In the genomic region with DNA sequence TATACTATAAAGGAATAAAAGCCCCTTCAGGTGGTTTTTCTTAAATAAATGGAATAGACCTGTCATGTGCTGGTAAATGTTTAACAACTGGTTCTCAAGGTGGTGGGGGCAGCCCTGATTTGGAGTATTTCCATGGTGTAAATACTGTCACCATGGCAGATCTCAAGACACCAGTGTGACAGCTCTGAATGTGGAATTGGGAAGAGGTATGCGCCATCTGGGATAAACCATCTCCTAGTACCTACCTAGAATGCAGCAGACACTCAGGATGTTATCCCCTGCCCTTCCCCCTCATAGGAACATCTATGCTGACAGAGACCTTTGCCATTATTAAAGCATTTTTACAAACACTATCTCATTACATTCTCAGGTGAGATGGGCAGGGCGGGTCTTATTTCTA, we compare ENCODE assay signal across 15 cellular contexts. TPM values are rescaled to one million over a fixed set of nuclear protein-coding genes. Genes with fewer than 3 reads are reported as not detected.
DNase-seq lines count a peak whose midpoint lies in the region; ATAC-seq, FAIRE-seq and TF ChIP-seq lines count a peak whose summit lies in the region.
"Had no signal": no experiment of that assay in that cellular context is flagged by ENCODE, and none has a peak within 500 bp of the region (broad histone marks: within the 10 kb centered on the region; RNA-seq: fewer than 3 reads in every experiment).

No MANE protein-coding gene starts in this region.

- H4K8ac ChIP-seq in mesendoderm (ENCODE audit: low read depth, low read length), result no peak overlapping the region

- H3K4me1 ChIP-seq in HepG2 (ENCODE audit: insufficient read depth, low read length) (peaks cover 55% of the 10 kb centered on the region), right lobe of liver (peaks cover 0 to 15% (median 6%) of the 10 kb centered on the region in 4 donors), mesendoderm (ENCODE audit: control insufficient read depth, low read depth, low read length) (no peaks in the 10 kb centered on the region)

- WGBS in HepG2 (ENCODE audit: low lambda C conversion rate), result 100% methylated on average over 1 of the region's 2 CpGs
- 76% methylated on average over 2 of the region's 2 CpGs for WGBS in right lobe of liver (ENCODE audit: insufficient coverage, low coverage, low lambda C conversion rate, missing lambda C conversion rate)
- WGBS in mesendoderm (ENCODE audit: extremely low coverage, insufficient coverage, low lambda C conversion rate), result no CpG with 5 or more reads among the region's 2 CpGs

- no peak overlapping the region for H3K4ac ChIP-seq in mesendoderm (ENCODE audit: low read depth, low read length)

- TF ChIP-seq EP300 in HepG2 (IDR thresholded peaks at IDR 0.05; ENCODE audit: low read depth in 2 of 2, low read length in 2 of 2), result no peak
- no peak for TF ChIP-seq EP300 in HepG2 (CRISPR knock-in tag; IDR thresholded peaks at IDR 0.05; ENCODE audit: borderline replicate concordance)

- peak overlapping the region; percentile 73 for H2BK120ac ChIP-seq in mesendoderm (ENCODE audit: low read depth, low read length)

- no peaks in the 10 kb centered on the region for H3K9me3 ChIP-seq in HepG2 (ENCODE audit: low read length)
- H3K9me3 ChIP-seq in right lobe of liver, result no peaks in the 10 kb centered on the region
- H3K9me3 ChIP-seq in SU-DHL-6 (ENCODE audit: insufficient read depth, low read length), result no peaks in the 10 kb centered on the region

- POLR2A ChIA-PET in HepG2 (lab: Yijun Ruan, JAX), result no interaction called here

- H3K79me2 ChIP-seq in HepG2 (ENCODE audit: insufficient read depth, low read length), result no peaks in the 10 kb centered on the region
- H3K79me2 ChIP-seq in SU-DHL-6 (ENCODE audit: insufficient read depth, low read length), result no peaks in the 10 kb centered on the region; the same call in 1 of the 2 replicates
- no peaks in the 10 kb centered on the region for H3K79me2 ChIP-seq in mesendoderm (ENCODE audit: control insufficient read depth, insufficient read depth, low read length)

- DNase-seq in HepG2 (ENCODE audit: low spot score), result no peak
- DNase-seq in right lobe of liver, result no peak
- no peak for DNase-seq in mesendoderm
- no peak for DNase-seq in OCI-M2 (lab: John Stamatoyannopoulos, UW; ENCODE audit: unreplicated experiment)
- no peak for DNase-seq in NCI-H1436 treated with DMSO at 0.1 percent for 48 hours (lab: John Stamatoyannopoulos, UW)
- DNase-seq in activated gamma-delta T cell treated with Interleukin-2 at 50 U/mL for 16 hours, result no peak
- DNase-seq: midbrain; NCI-H1436; Right ventricle myocardium superior; stimulated activated CD4-positive, alpha-beta T cell treated with anti-CD3 and anti-CD28 coated beads, Interleukin-2, amount 100 ng/mL, for 24 hours had no signal

- H2BK15ac ChIP-seq in mesendoderm (replicated peaks; ENCODE audit: low read depth), result no peak overlapping the region

- BruUV-seq in HepG2 (replicated peaks; lab: Mats Ljungman, UMichigan), result no TSS peak

- H3K4me3 ChIP-seq in HepG2 (replicated peaks in 1 of 3; ENCODE audit: insufficient read depth in 1 of 3, low read depth in 2 of 3, low read length in 3 of 3) (no peak overlapping the region), right lobe of liver (no peak overlapping the region), SU-DHL-6 (ENCODE audit: insufficient read depth, low read length, poor library complexity, severe bottlenecking) (no peak overlapping the region), mesendoderm (ENCODE audit: low read length) (no peak overlapping the region)
- H3K4me3 ChIP-seq: coronary artery had no signal

- H3K9ac ChIP-seq in HepG2 (ENCODE audit: insufficient read depth, low read depth, low read length) (no peak overlapping the region), SU-DHL-6 (ENCODE audit: low read length) (peak overlapping the region; percentile 55), mesendoderm (ENCODE audit: low read length) (no peak overlapping the region)

- H3F3A ChIP-seq in SU-DHL-6 (ENCODE audit: insufficient read depth), result peaks cover 43% of the 10 kb centered on the region

- no peak overlapping the region for H2BK5ac ChIP-seq in mesendoderm (ENCODE audit: low read length)

- H3K4me2 ChIP-seq in HepG2 (ENCODE audit: low read depth, low read length) (no peak overlapping the region), SU-DHL-6 (ENCODE audit: low read depth, low read length, poor library complexity, severe bottlenecking) (peak overlapping the region; percentile 84), mesendoderm (ENCODE audit: low read length) (no peak overlapping the region)

- H2AK5ac ChIP-seq in mesendoderm (ENCODE audit: low read length), result no peak overlapping the region

- H3K79me1 ChIP-seq in mesendoderm (ENCODE audit: low read length), result no peaks in the 10 kb centered on the region

- TF ChIP-seq RAD21 in HepG2 (CRISPR knock-in tag; IDR thresholded peaks at IDR 0.05), result no peak

- no peak overlapping the region for H3K23ac ChIP-seq in mesendoderm (ENCODE audit: low read length)

- H3K27ac ChIP-seq in HepG2 (ENCODE audit: extremely low read length, insufficient read depth, low read length) (peak overlapping the region; percentile 71), right lobe of liver (peak overlapping the region in 1 of 3 donors; percentile 7), SU-DHL-6 (ENCODE audit: low read depth, low read length) (peak overlapping the region; percentile 96), mesendoderm (ENCODE audit: low read depth, low read length) (no peak overlapping the region)

- no peaks in the 10 kb centered on the region for H3K36me3 ChIP-seq in HepG2 (replicated peaks in 1 of 2; ENCODE audit: control insufficient read depth in 1 of 2, insufficient read depth in 2 of 2, low read length in 2 of 2)
- no peaks in the 10 kb centered on the region for H3K36me3 ChIP-seq in right lobe of liver
- H3K36me3 ChIP-seq in SU-DHL-6 (ENCODE audit: low read length), result no peaks in the 10 kb centered on the region
- H3K36me3 ChIP-seq in mesendoderm (ENCODE audit: control insufficient read depth, insufficient read depth, low read length), result no peaks in the 10 kb centered on the region

- in situ Hi-C loops in HepG2 (cut with HindIII; ENCODE audit: extremely low pct_ligation_motif_present, low pct_unique_long_range_greater_than_20kb), result no loop called here

- H2AFZ ChIP-seq in HepG2 (ENCODE audit: low read length) (no peak overlapping the region), SU-DHL-6 (ENCODE audit: low read depth, low read length, severe bottlenecking) (peak overlapping the region; percentile 57)

- no peaks in the 10 kb centered on the region for H4K20me1 ChIP-seq in HepG2 (ENCODE audit: insufficient read depth, low read length)
- H4K20me1 ChIP-seq in SU-DHL-6 (ENCODE audit: low read depth, low read length), result no peaks in the 10 kb centered on the region

- H3K27me3 ChIP-seq in HepG2 (ENCODE audit: control insufficient read depth in 1 of 2, insufficient read depth in 2 of 2, low read length in 2 of 2) (no peaks in the 10 kb centered on the region), right lobe of liver (no peaks in the 10 kb centered on the region), SU-DHL-6 (ENCODE audit: low read length) (no peaks in the 10 kb centered on the region), mesendoderm (ENCODE audit: insufficient read depth, low read length, poor library complexity) (no peaks in the 10 kb centered on the region)

- H3K9me2 ChIP-seq in SU-DHL-6 (replicated peaks; ENCODE audit: insufficient read depth, low read length), result no peaks in the 10 kb centered on the region

- ATAC-seq in HepG2 (no peak), right lobe of liver (no peak), HG02870 (IDR thresholded peaks at IDR 0.05; ENCODE audit: unreplicated experiment) (no peak)

- H4K5ac ChIP-seq in mesendoderm (ENCODE audit: low read length), result no peak overlapping the region

- intact Hi-C loops in HepG2 (cut with micrococcal nuclease; ENCODE audit: unreplicated experiment), result no loop called here
- intact Hi-C loops in right lobe of liver (cut with DNase I), result loop anchor here in 1 of 2 donors (5.0 kb wide), 1 partner anchor 539 kb away; no protein-coding TSS in a partner anchor

- TF ChIP-seq POLR2A in HepG2 (IDR thresholded peaks at IDR 0.05; ENCODE audit: insufficient read depth in 1 of 2, low read depth in 2 of 2, low read length in 2 of 2), result no peak
- no peak for TF ChIP-seq POLR2A in right lobe of liver (IDR thresholded peaks at IDR 0.05)

- no peak for FAIRE-seq in HepG2 (lab: Jason Lieb, UNC)

- H3K18ac ChIP-seq in mesendoderm (ENCODE audit: low read length), result peak overlapping the region; percentile 51

- H3K56ac ChIP-seq in mesendoderm (ENCODE audit: low read length), result peak overlapping the region; percentile 25

- CTCF ChIA-PET in HepG2 (lab: Yijun Ruan, JAX; ENCODE audit: low intra/inter-chr PET ratio, low total read pairs), result interaction anchor here (4.1 kb wide), 1 partner anchor 539 kb away, joined by 35 read pairs; no protein-coding TSS in a partner anchor

- no peak for TF ChIP-seq CTCF in HepG2 (CRISPR knock-in tag; IDR thresholded peaks at IDR 0.05)
- TF ChIP-seq CTCF in right lobe of liver (IDR thresholded peaks at IDR 0.05), result no peak
- TF ChIP-seq CTCF in SU-DHL-6 (IDR thresholded peaks at IDR 0.05; ENCODE audit: insufficient read depth, low read length, poor library complexity, severe bottlenecking), result no peak

RNA-seq across cellular contexts. Expression of gene TMSB4X, which starts 26.4 kb away (rescaled TPM):
- total RNA-seq in HepG2 (2016; rRNA removed; fragmentation: Illumina TruSeq; extraction: Trizol) (10.5 and 15.9 TPM in 2 replicates), right lobe of liver (1,000 to 10,000 TPM in 1 of 6 experiments, 100 to 1,000 TPM in 5; 348 to 1,121 (median 708) TPM)
- 6.0 and 6.1 TPM in 2 replicates for total RNA-seq in HepG2 (2016; cell fraction: cytosol; rRNA removed; fragmentation: Illumina TruSeq; extraction: Trizol; ENCODE audit: low read depth)
- 13.6 and 19.1 TPM in 2 replicates for total RNA-seq in HepG2 (2016; cell fraction: insoluble cytoplasmic fraction; rRNA removed; fragmentation: Illumina TruSeq; extraction: Trizol)
- 8.9 and 9.5 TPM in 2 replicates for total RNA-seq in HepG2 (2016; cell fraction: membrane; rRNA removed; fragmentation: Illumina TruSeq; extraction: Trizol)
- 4.1 and 5.6 TPM in 2 replicates for total RNA-seq in HepG2 (2016; cell fraction: nucleus; rRNA removed; fragmentation: Illumina TruSeq; extraction: Trizol)
- 29.6 and 50.7 TPM in 2 replicates for polyA plus RNA-seq in HepG2 (2011; rRNA removed)
- 16.3 and 38.0 TPM in 2 replicates for polyA plus RNA-seq in HepG2 (2011; cell fraction: cytosol; rRNA removed)
- polyA plus RNA-seq in HepG2 (2011; cell fraction: nucleus; rRNA removed), result 3.7 and 8.2 TPM in 2 replicates
- polyA plus RNA-seq in HepG2 (2012), result 14.4 and 69.9 TPM in 2 replicates
- polyA plus RNA-seq in HepG2 (2016; cell fraction: cytosol; fragmentation: Illumina TruSeq; extraction: Trizol; ENCODE audit: low read depth), result 5.4 and 6.7 TPM in 2 replicates
- 17.5 and 21.0 TPM in 2 replicates for polyA plus RNA-seq in HepG2 (2016; cell fraction: insoluble cytoplasmic fraction; fragmentation: Illumina TruSeq; extraction: Trizol; ENCODE audit: low read depth)
- 6.6 and 8.1 TPM in 2 replicates for polyA plus RNA-seq in HepG2 (2016; cell fraction: membrane; fragmentation: Illumina TruSeq; extraction: Trizol; ENCODE audit: low read depth)
- polyA plus RNA-seq in HepG2 (2016; cell fraction: nucleus; fragmentation: Illumina TruSeq; extraction: Trizol; ENCODE audit: insufficient read depth, low read depth), result 7.5 and 7.7 TPM in 2 replicates
- polyA minus RNA-seq in HepG2 (2011; rRNA and poly(A)+ RNA removed; ENCODE audit: low replicate concordance), result 10.0 and 228 TPM in 2 replicates
- 14.2 and 18.9 TPM in 2 replicates for polyA minus RNA-seq in HepG2 (2011; cell fraction: cytosol; rRNA and poly(A)+ RNA removed)
- 7.5 and 12.3 TPM in 2 replicates for polyA minus RNA-seq in HepG2 (2011; cell fraction: nucleus; rRNA and poly(A)+ RNA removed)
- polyA plus RNA-seq in mesendoderm (2013, experiment 1 of 2), result 3,955 TPM
- 4,083 TPM for polyA plus RNA-seq in mesendoderm (2013, experiment 2 of 2)

RNA-seq across cellular contexts. Expression of gene TLR8, which starts 42.1 kb away (rescaled TPM):
- not detected in 2 replicates for total RNA-seq in HepG2 (2016; rRNA removed; fragmentation: Illumina TruSeq; extraction: Trizol)
- not detected in 2 replicates for total RNA-seq in HepG2 (2016; cell fraction: cytosol; rRNA removed; fragmentation: Illumina TruSeq; extraction: Trizol; ENCODE audit: low read depth)
- not detected in 2 replicates for total RNA-seq in HepG2 (2016; cell fraction: insoluble cytoplasmic fraction; rRNA removed; fragmentation: Illumina TruSeq; extraction: Trizol)
- not detected in 2 replicates for total RNA-seq in HepG2 (2016; cell fraction: membrane; rRNA removed; fragmentation: Illumina TruSeq; extraction: Trizol)
- total RNA-seq in HepG2 (2016; cell fraction: nucleus; rRNA removed; fragmentation: Illumina TruSeq; extraction: Trizol), result not detected in 2 replicates
- polyA plus RNA-seq in HepG2 (2011; rRNA removed), result not detected in 2 replicates
- not detected in 2 replicates for polyA plus RNA-seq in HepG2 (2011; cell fraction: cytosol; rRNA removed)
- polyA plus RNA-seq in HepG2 (2011; cell fraction: nucleus; rRNA removed), result not detected in 2 replicates
- not detected in 2 replicates for polyA plus RNA-seq in HepG2 (2012)
- polyA plus RNA-seq in HepG2 (2016; cell fraction: cytosol; fragmentation: Illumina TruSeq; extraction: Trizol; ENCODE audit: low read depth), result not detected in 2 replicates
- polyA plus RNA-seq in HepG2 (2016; cell fraction: insoluble cytoplasmic fraction; fragmentation: Illumina TruSeq; extraction: Trizol; ENCODE audit: low read depth), result not detected in 2 replicates
- not detected in 2 replicates for polyA plus RNA-seq in HepG2 (2016; cell fraction: membrane; fragmentation: Illumina TruSeq; extraction: Trizol; ENCODE audit: low read depth)
- polyA plus RNA-seq in HepG2 (2016; cell fraction: nucleus; fragmentation: Illumina TruSeq; extraction: Trizol; ENCODE audit: insufficient read depth, low read depth), result not detected in 2 replicates
- polyA minus RNA-seq in HepG2 (2011; rRNA and poly(A)+ RNA removed; ENCODE audit: low replicate concordance), result not detected in 2 replicates
- polyA minus RNA-seq in HepG2 (2011; cell fraction: cytosol; rRNA and poly(A)+ RNA removed), result not detected in 2 replicates
- not detected in 2 replicates for polyA minus RNA-seq in HepG2 (2011; cell fraction: nucleus; rRNA and poly(A)+ RNA removed)
- total RNA-seq in right lobe of liver, result 1 to 10 TPM in 4 of 6 experiments, under 1 TPM in 2; 0.37 to 2.2 (median 1.4) TPM
- polyA plus RNA-seq in mesendoderm (2013, experiment 1 of 2), result not detected
- polyA plus RNA-seq in mesendoderm (2013, experiment 2 of 2), result not detected
- total RNA-seq: pulmonary artery endothelial cell had no signal
- polyA plus RNA-seq: BJ had no signal

Comparison
In these comparisons a context has a peak if more than half of its experiments do, and no peak if none do; other contexts are left out.
1. RNA of gene TMSB4X, which starts 26.4 kb away (total RNA-seq): 348 to 1,121 TPM in right lobe of liver; 4.1 to 19.1 TPM in HepG2; every median in the first group is over 10 times any median in the second.